ENCODE assay signal across 9 cellular contexts in the genomic region with DNA sequence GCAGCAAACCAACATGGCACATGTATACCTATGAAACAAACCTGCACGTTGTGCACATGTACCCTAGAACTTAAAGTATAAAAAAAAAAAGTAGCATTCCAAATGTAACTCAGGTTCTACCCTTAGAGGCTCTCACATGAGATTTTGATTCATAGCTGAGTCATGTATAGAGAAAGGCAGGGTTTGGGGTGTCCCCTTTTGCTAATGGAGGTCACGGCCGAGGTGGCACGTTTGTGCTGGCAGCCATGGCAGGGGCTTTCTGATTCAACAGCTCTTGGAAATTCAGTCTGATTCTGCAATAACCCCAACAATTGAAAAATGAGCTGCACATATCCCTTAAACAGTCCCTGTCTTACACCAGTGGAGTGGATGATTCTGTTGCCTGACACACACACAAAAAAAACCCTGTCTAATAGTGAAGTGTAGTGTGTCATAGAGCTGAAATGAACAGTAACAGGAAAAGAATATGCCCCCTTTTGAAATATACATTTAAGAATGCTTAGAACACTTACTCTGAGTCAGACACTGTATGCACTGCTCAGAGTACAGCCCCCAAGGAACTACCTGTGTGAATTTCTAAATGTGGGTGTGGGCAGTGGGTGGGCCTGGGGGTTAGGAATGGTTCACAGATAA. TPM values are rescaled to one million over a fixed set of nuclear protein-coding genes. Genes with fewer than 3 reads are reported as not detected.
DNase-seq lines count a peak whose midpoint lies in the region; ATAC-seq, FAIRE-seq and TF ChIP-seq lines count a peak whose summit lies in the region.
"Had no signal": no experiment of that assay in that cellular context is flagged by ENCODE, and none has a peak within 500 bp of the region (broad histone marks: within the 10 kb centered on the region; RNA-seq: fewer than 3 reads in every experiment).

No MANE protein-coding gene starts in this region.

- TF ChIP-seq POLR2A in transverse colon (IDR thresholded peaks at IDR 0.05), result no peak

- in situ Hi-C loops in transverse colon (cut with MboI; ENCODE audit: low pct_ligation_motif_present in 1 of 4, low pct_unique_long_range_greater_than_20kb in 1 of 4, low sequenced_read_pairs in 3 of 4), result loop anchor here (10.0 to 25.0 kb wide), 4 partner anchors 345 to 648 kb away; no protein-coding TSS in a partner anchor

- WGBS in transverse colon (ENCODE audit: low coverage in 1 of 2), 2 donors, result 67 to 79% methylated on average over 1 to 4 of the region's 4 CpGs

- H3K27me3 ChIP-seq in CD8-positive, alpha-beta T cell (ENCODE audit: insufficient read depth, low read length), result no peaks in the 10 kb centered on the region
- no peaks in the 10 kb centered on the region for H3K27me3 ChIP-seq in transverse colon

- no peaks in the 10 kb centered on the region for H3K9me3 ChIP-seq in CD8-positive, alpha-beta T cell (ENCODE audit: low read length)
- no peaks in the 10 kb centered on the region for H3K9me3 ChIP-seq in transverse colon

- H3K27me3 Mint-ChIP-seq in CD8-positive, alpha-beta T cell (ENCODE audit: low read depth), result no peaks in the 10 kb centered on the region
- no peaks in the 10 kb centered on the region for H3K27me3 Mint-ChIP-seq in activated naive CD8-positive, alpha-beta T cell treated with anti-CD3 and anti-CD28 coated beads, Interleukin-2, amount 50 U/mL, for 24 hours

- DNase-seq in CD8-positive, alpha-beta T cell, result peak in 1 of 7 experiments; percentile 12
- peak; percentile 66 for DNase-seq in activated naive CD8-positive, alpha-beta T cell treated with anti-CD3 and anti-CD28 coated beads, Interleukin-2, amount 50 U/mL, for 24 hours
- DNase-seq in transverse colon (no peak), RCC 7860 (ENCODE audit: low spot score) (no peak), epidermal melanocyte (ENCODE audit: insufficient read length, low spot score) (no peak)

- peak; percentile 43 for ATAC-seq in CD8-positive, alpha-beta T cell
- ATAC-seq in GM21447 (IDR thresholded peaks at IDR 0.05; ENCODE audit: unreplicated experiment) (peak; percentile 87), HG03575 (IDR thresholded peaks at IDR 0.05; ENCODE audit: extremely low read depth, insufficient number of reproducible peaks, low FRiP score, unreplicated experiment) (peak; percentile 89), SK-N-SH treated with all-trans-retinoic acid at 6 μM for 48 hours (no peak)
- ATAC-seq in activated naive CD8-positive, alpha-beta T cell treated with anti-CD3 and anti-CD28 coated beads, Interleukin-2, amount 50 U/mL, for 24 hours, result peak; percentile 96

- H3K27ac ChIP-seq in CD8-positive, alpha-beta T cell (ENCODE audit: low read depth, low read length), result no peak overlapping the region
- H3K27ac ChIP-seq in transverse colon, result no peak overlapping the region

- peak overlapping the region; percentile 83 for H3K27ac Mint-ChIP-seq in CD8-positive, alpha-beta T cell
- H3K27ac Mint-ChIP-seq in activated naive CD8-positive, alpha-beta T cell treated with anti-CD3 and anti-CD28 coated beads, Interleukin-2, amount 50 U/mL, for 24 hours, result peak overlapping the region; percentile 76

- no peak for TF ChIP-seq EP300 in transverse colon (IDR thresholded peaks at IDR 0.05; ENCODE audit: low read depth)

- intact Hi-C loops in CD8-positive, alpha-beta T cell (cut with DNase I, micrococcal nuclease), result loop anchor here (1.0 to 10.0 kb wide), 6 partner anchors 14 to 415 kb away; no protein-coding TSS in a partner anchor
- intact Hi-C loops in transverse colon (cut with DNase I; ENCODE audit: low total_unique reads), result no loop called here

- CTCF ChIA-PET in CD8-positive, alpha-beta T cell (lab: Charles Lee), result interaction anchor here (1.6 to 6.2 kb wide), 12 partner anchors 7 to 648 kb away, joined by 5 to 81 read pairs (median 20); a partner anchor contains a TSS

- H3K4me3 ChIP-seq in CD8-positive, alpha-beta T cell (ENCODE audit: low read depth, low read length), result no peak overlapping the region
- H3K4me3 ChIP-seq in transverse colon, result no peak overlapping the region
- H3K4me3 ChIP-seq: lung had no signal

- POLR2A ChIA-PET in CD8-positive, alpha-beta T cell (lab: Charles Lee), result interaction anchor here (0.6 to 3.8 kb wide), 5 partner anchors 11 to 350 kb away, joined by 3 to 36 read pairs (median 6); no protein-coding TSS in a partner anchor

- H3K4me3 Mint-ChIP-seq in CD8-positive, alpha-beta T cell, result no peak overlapping the region
- H3K4me3 Mint-ChIP-seq in activated naive CD8-positive, alpha-beta T cell treated with anti-CD3 and anti-CD28 coated beads, Interleukin-2, amount 50 U/mL, for 24 hours, result peak overlapping the region; percentile 6

- no peak for FAIRE-seq in RCC 7860 (lab: Jason Lieb, UNC)

- H3K4me1 ChIP-seq in CD8-positive, alpha-beta T cell (ENCODE audit: insufficient read depth, low read length), result peaks cover 39% of the 10 kb centered on the region
- peaks cover 0 to 7% (median 0%) of the 10 kb centered on the region in 4 donors for H3K4me1 ChIP-seq in transverse colon

- no peaks in the 10 kb centered on the region for H3K36me3 ChIP-seq in CD8-positive, alpha-beta T cell (ENCODE audit: insufficient read depth, low read length)
- H3K36me3 ChIP-seq in transverse colon, result no peaks in the 10 kb centered on the region

- H3K4me1 Mint-ChIP-seq in CD8-positive, alpha-beta T cell (ENCODE audit: low read depth), result peaks cover 52% of the 10 kb centered on the region
- H3K4me1 Mint-ChIP-seq in activated naive CD8-positive, alpha-beta T cell treated with anti-CD3 and anti-CD28 coated beads, Interleukin-2, amount 50 U/mL, for 24 hours, result peaks cover 50% of the 10 kb centered on the region

- H3K36me3 Mint-ChIP-seq in CD8-positive, alpha-beta T cell, result no peaks in the 10 kb centered on the region
- H3K36me3 Mint-ChIP-seq in activated naive CD8-positive, alpha-beta T cell treated with anti-CD3 and anti-CD28 coated beads, Interleukin-2, amount 50 U/mL, for 24 hours (ENCODE audit: low read depth), result no peaks in the 10 kb centered on the region

- peaks cover 3% of the 10 kb centered on the region for H3K9me3 Mint-ChIP-seq in CD8-positive, alpha-beta T cell
- H3K9me3 Mint-ChIP-seq in activated naive CD8-positive, alpha-beta T cell treated with anti-CD3 and anti-CD28 coated beads, Interleukin-2, amount 50 U/mL, for 24 hours, result no peaks in the 10 kb centered on the region

- no peak for TF ChIP-seq CTCF in CD8-positive, alpha-beta T cell (IDR thresholded peaks at IDR 0.05)
- TF ChIP-seq CTCF in transverse colon (IDR thresholded peaks at IDR 0.05), result no peak

TF ChIP-seq in SK-N-SH treated with all-trans-retinoic acid at 6 μM for 48 hours, 23 proteins besides CTCF, POLR2A, EP300 and RAD21 (continues in another document):
- TF ChIP-seq ZNF70 (CRISPR knock-in tag; IDR thresholded peaks at IDR 0.05) (no peak), ESRRG (CRISPR knock-in tag; IDR thresholded peaks at IDR 0.05) (no peak), ZFP3 (CRISPR knock-in tag; IDR thresholded peaks at IDR 0.05) (no peak), OSR1 (CRISPR knock-in tag; IDR thresholded peaks at IDR 0.05) (no peak), ZC3H10 (CRISPR knock-in tag; IDR thresholded peaks at IDR 0.05) (no peak), CSDC2 (CRISPR knock-in tag; IDR thresholded peaks at IDR 0.05) (no peak), ZNF8 (CRISPR knock-in tag; IDR thresholded peaks at IDR 0.05) (no peak), GLIS3 (CRISPR knock-in tag; IDR thresholded peaks at IDR 0.05) (no peak), SNAI2 (CRISPR knock-in tag; IDR thresholded peaks at IDR 0.05) (no peak)
- TF ChIP-seq, protein P1, sequence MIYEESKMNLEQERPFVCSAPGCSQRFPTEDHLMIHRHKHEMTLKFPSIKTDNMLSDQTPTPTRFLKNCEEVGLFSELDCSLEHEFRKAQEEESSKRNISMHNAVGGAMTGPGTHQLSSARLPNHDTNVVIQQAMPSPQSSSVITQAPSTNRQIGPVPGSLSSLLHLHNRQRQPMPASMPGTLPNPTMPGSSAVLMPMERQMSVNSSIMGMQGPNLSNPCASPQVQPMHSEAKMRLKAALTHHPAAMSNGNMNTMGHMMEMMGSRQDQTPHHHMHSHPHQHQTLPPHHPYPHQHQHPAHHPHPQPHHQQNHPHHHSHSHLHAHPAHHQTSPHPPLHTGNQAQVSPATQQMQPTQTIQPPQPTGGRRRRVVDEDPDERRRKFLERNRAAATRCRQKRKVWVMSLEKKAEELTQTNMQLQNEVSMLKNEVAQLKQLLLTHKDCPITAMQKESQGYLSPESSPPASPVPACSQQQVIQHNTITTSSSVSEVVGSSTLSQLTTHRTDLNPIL (CRISPR knock-in tag; IDR thresholded peaks at IDR 0.05; ENCODE audit: low read depth), result no peak
- TF ChIP-seq, protein P2, sequence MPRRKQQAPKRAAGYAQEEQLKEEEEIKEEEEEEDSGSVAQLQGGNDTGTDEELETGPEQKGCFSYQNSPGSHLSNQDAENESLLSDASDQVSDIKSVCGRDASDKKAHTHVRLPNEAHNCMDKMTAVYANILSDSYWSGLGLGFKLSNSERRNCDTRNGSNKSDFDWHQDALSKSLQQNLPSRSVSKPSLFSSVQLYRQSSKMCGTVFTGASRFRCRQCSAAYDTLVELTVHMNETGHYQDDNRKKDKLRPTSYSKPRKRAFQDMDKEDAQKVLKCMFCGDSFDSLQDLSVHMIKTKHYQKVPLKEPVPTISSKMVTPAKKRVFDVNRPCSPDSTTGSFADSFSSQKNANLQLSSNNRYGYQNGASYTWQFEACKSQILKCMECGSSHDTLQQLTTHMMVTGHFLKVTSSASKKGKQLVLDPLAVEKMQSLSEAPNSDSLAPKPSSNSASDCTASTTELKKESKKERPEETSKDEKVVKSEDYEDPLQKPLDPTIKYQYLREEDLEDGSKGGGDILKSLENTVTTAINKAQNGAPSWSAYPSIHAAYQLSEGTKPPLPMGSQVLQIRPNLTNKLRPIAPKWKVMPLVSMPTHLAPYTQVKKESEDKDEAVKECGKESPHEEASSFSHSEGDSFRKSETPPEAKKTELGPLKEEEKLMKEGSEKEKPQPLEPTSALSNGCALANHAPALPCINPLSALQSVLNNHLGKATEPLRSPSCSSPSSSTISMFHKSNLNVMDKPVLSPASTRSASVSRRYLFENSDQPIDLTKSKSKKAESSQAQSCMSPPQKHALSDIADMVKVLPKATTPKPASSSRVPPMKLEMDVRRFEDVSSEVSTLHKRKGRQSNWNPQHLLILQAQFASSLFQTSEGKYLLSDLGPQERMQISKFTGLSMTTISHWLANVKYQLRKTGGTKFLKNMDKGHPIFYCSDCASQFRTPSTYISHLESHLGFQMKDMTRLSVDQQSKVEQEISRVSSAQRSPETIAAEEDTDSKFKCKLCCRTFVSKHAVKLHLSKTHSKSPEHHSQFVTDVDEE (CRISPR knock-in tag; IDR thresholded peaks at IDR 0.05), result no peak

RNA-seq across cellular contexts. Expression of a gene that starts 40.4 kb away (rescaled TPM):
- not detected for total RNA-seq in CD8-positive, alpha-beta T cell
- not detected for total RNA-seq in transverse colon
